Comparison of ENCODE assay signal across 8 cellular contexts in the genomic region with DNA sequence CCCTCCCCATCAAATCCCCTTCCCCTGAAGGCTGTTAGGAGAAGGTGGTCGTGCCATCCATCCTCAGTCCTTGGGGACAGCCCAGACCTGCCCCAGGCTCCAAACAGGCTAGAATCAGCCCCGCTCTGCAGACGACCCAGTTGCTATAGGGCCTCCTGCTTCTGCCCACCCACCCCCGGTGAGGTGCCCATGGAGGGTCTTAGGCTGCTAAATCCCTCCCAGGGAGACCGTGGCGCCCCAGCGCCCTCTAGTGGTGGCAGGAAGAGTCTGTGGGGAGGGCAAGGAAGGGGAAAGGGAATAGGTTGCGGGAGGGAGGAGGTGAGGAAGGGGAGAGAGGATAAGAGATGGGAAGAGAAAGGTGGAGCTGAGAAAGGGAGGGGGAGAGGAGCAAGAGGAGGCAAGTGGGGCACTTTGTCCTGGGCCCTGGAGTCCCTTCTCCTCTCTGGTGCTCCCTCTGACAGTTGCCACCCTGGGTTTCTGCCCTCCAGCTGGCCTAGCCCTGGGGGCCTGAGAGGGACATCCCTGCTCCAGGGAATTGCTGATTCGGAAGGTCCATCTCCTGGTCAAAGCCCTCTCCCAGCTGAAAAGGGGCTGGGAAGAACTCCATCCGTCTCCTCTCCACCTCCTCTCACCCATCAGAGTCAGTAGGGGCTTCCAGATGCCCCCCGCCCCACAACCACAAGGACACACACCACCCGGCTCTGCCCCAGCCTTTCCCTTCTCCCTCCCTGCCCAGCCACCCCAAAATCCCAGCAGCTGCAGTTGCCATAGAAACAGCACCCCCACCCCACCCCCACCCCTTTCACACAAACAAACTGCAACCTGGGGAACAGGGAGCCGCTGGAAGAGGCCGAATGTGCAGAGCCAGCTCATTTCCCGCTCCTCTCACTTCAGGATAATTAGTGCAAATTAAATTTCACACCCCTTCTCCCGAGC. TPM values are rescaled to one million over a fixed set of nuclear protein-coding genes. Genes with fewer than 3 reads are reported as not detected.
DNase-seq lines count a peak whose midpoint lies in the region; ATAC-seq and TF ChIP-seq lines count a peak whose summit lies in the region.

No MANE protein-coding gene starts in this region.

- H3K4me1 ChIP-seq in Caco-2 (no peaks in the 10 kb centered on the region), KMS-11 (ENCODE audit: low read depth, poor library complexity, severe bottlenecking) (no peaks in the 10 kb centered on the region), esophagus squamous epithelium (no peaks in the 10 kb centered on the region), osteoblast (ENCODE audit: insufficient read depth, low read length) (peaks cover 12% of the 10 kb centered on the region)

- CTCF ChIA-PET in Caco-2 (lab: Charles Lee), result interaction anchor here (1.3 kb wide), 1 partner anchor 8 kb away, joined by 3 read pairs; no protein-coding TSS in a partner anchor

- no peak for TF ChIP-seq POLR2A in esophagus squamous epithelium (IDR thresholded peaks at IDR 0.05)

- no peak overlapping the region for H3K4me3 Mint-ChIP-seq in Caco-2 (ENCODE audit: unreplicated experiment)

- POLR2A ChIA-PET in Caco-2 (lab: Charles Lee), result no interaction called here

- peaks cover 3% of the 10 kb centered on the region for H3K27me3 Mint-ChIP-seq in Caco-2 (ENCODE audit: insufficient read depth, unreplicated experiment)

- ATAC-seq in HG02884 (IDR thresholded peaks at IDR 0.05; ENCODE audit: unreplicated experiment), result no peak
- ATAC-seq in GM21528 (IDR thresholded peaks at IDR 0.05; ENCODE audit: low FRiP score, unreplicated experiment), result no peak

- 18 to 26% methylated on average over 10 of the region's 16 CpGs for whole genome bisulfite sequencing in esophagus squamous epithelium, 2 donors

- H3K27ac ChIP-seq in KMS-11 (no peak overlapping the region), esophagus squamous epithelium (no peak overlapping the region), osteoblast (ENCODE audit: low read depth, low read length) (no peak overlapping the region)

- H3K79me2 ChIP-seq in KMS-11 (ENCODE audit: insufficient read depth, low read depth) (no peaks in the 10 kb centered on the region), osteoblast (ENCODE audit: insufficient read depth, low read length) (no peaks in the 10 kb centered on the region)

- no peak overlapping the region for H3K27ac Mint-ChIP-seq in Caco-2 (ENCODE audit: unreplicated experiment)

- intact Hi-C loops in Caco-2 (cut with micrococcal nuclease; ENCODE audit: unreplicated experiment) (loop anchor here (2.0 to 10.0 kb wide), 2 partner anchors 66 to 218 kb away; no protein-coding TSS in a partner anchor), esophagus squamous epithelium (cut with DNase I) (no loop called here)

- H4K20me1 ChIP-seq in KMS-11 (ENCODE audit: insufficient read depth), result no peaks in the 10 kb centered on the region
- no peaks in the 10 kb centered on the region for H4K20me1 ChIP-seq in osteoblast (ENCODE audit: insufficient read depth, low read length)

- no peaks in the 10 kb centered on the region for H3K4me1 Mint-ChIP-seq in Caco-2 (ENCODE audit: low read depth, unreplicated experiment)

- H2AFZ ChIP-seq in KMS-11 (ENCODE audit: low read depth), result no peak overlapping the region
- H2AFZ ChIP-seq in osteoblast (ENCODE audit: low read length), result no peak overlapping the region

- H3K9ac ChIP-seq in KMS-11, result no peak overlapping the region

- no peaks in the 10 kb centered on the region for H3K9me3 Mint-ChIP-seq in Caco-2 (ENCODE audit: unreplicated experiment)

- no peaks in the 10 kb centered on the region for H3K36me3 ChIP-seq in Caco-2 (ENCODE audit: control insufficient read depth, insufficient read depth, low read length)
- no peaks in the 10 kb centered on the region for H3K36me3 ChIP-seq in KMS-11 (ENCODE audit: insufficient read depth)
- H3K36me3 ChIP-seq in esophagus squamous epithelium, result no peaks in the 10 kb centered on the region
- no peaks in the 10 kb centered on the region for H3K36me3 ChIP-seq in osteoblast (ENCODE audit: insufficient read depth, low read length)

- no peaks in the 10 kb centered on the region for H3K36me3 Mint-ChIP-seq in Caco-2 (ENCODE audit: insufficient read depth, unreplicated experiment)

- no peak overlapping the region for H3K4me2 ChIP-seq in KMS-11
- no peak overlapping the region for H3K4me2 ChIP-seq in osteoblast (ENCODE audit: insufficient read depth, low read length)

- no peaks in the 10 kb centered on the region for H3K9me3 ChIP-seq in Caco-2
- H3K9me3 ChIP-seq in esophagus squamous epithelium, result no peaks in the 10 kb centered on the region
- H3K9me3 ChIP-seq in osteoblast (ENCODE audit: low read depth, low read length), result no peaks in the 10 kb centered on the region

- BruUV-seq in Caco-2 (replicated peaks; lab: Mats Ljungman, UMichigan), result no TSS peak

- H3K27me3 ChIP-seq in Caco-2 (replicated peaks; ENCODE audit: control insufficient read depth, insufficient read depth, low read length) (no peaks in the 10 kb centered on the region), KMS-11 (ENCODE audit: insufficient read depth, low read depth) (peaks cover 37% of the 10 kb centered on the region), esophagus squamous epithelium (peaks cover 0 to 62% (median 0%) of the 10 kb centered on the region in 4 donors), osteoblast (ENCODE audit: insufficient read depth, low read length) (peaks cover 14% of the 10 kb centered on the region)

- DNase-seq in Caco-2 (peak in 1 of 2 experiments; percentile 51), esophagus squamous epithelium (lab: John Stamatoyannopoulos, UW) (no peak), osteoblast (ENCODE audit: insufficient read length, low spot score, missing footprints) (peak; percentile 85), NCI-H2107 (lab: John Stamatoyannopoulos, UW) (no peak)
- DNase-seq in activated CD4-positive, alpha-beta T cell treated with anti-CD3 and anti-CD28 coated beads, Interleukin-2, amount 50 U/mL, for 1 hour, result peak; percentile 28

- TF ChIP-seq CTCF in Caco-2 (IDR thresholded peaks at IDR 0.05; ENCODE audit: insufficient read depth in 1 of 2, low read depth in 1 of 2, low read length in 1 of 2, severe bottlenecking in 1 of 2, unreplicated experiment in 1 of 2) (peak; percentile 47 to 66), KMS-11 (conservative IDR thresholded peaks at IDR 0.05; ENCODE audit: low read depth, low read length) (peak; percentile 53; the same call in 1 of the 2 replicates), esophagus squamous epithelium (IDR thresholded peaks at IDR 0.05) (peak in 5 of 6 experiments; percentile 21 to 55 (median 26)), osteoblast (IDR thresholded peaks at IDR 0.05; ENCODE audit: extremely low read depth, low read depth, low read length) (peak; percentile 82)

- no peak overlapping the region for H3K4me3 ChIP-seq in Caco-2 (ENCODE audit: low read depth, low read length)
- no peak overlapping the region for H3K4me3 ChIP-seq in KMS-11 (IDR thresholded peaks at IDR 0.05; ENCODE audit: insufficient read depth, low read depth, low read length)
- no peak overlapping the region for H3K4me3 ChIP-seq in esophagus squamous epithelium
- no peak overlapping the region for H3K4me3 ChIP-seq in osteoblast (ENCODE audit: insufficient read depth, low read length)

RNA-seq across cellular contexts. Expression of gene CAMK2N1, which starts 55.4 kb away (rescaled TPM):
- total RNA-seq in Caco-2 (2022) (47.5 and 55.0 TPM in 2 replicates), esophagus squamous epithelium (10 to 100 TPM in 1 of 4 donors, 1 to 10 TPM in 3; 3.1 to 12.8 (median 6.8) TPM), osteoblast (0.36 and 1.5 TPM in 2 replicates)

Comparison
In these comparisons a context has a peak if more than half of its experiments do, and no peak if none do; other contexts are left out.
1. DNase-seq: peak in activated CD4-positive, alpha-beta T cell treated with anti-CD3 and anti-CD28 coated beads, Interleukin-2, amount 50 U/mL, for 1 hour (single experiment) and osteoblast (single experiment); none in esophagus squamous epithelium (single experiment) and NCI-H2107 (single experiment).
2. CTCF ChIP-seq: peak in every context shown above with its lines; median percentile 82 in osteoblast; 56 in Caco-2; 53 in KMS-11; 26 in esophagus squamous epithelium.